Comparison of ENCODE assay signal across 14 cellular contexts in genomic region chr18:58789856-58790255, GRCh38.
DNase-seq lines count a peak whose midpoint lies in the region; ATAC-seq and TF ChIP-seq lines count a peak whose summit lies in the region.
"Had no signal": no experiment of that assay in that cellular context is flagged by ENCODE, and none has a peak within 500 bp of the region (broad histone marks: within the 10 kb centered on the region; RNA-seq: fewer than 3 reads in every experiment).

No MANE protein-coding gene starts in this region.

- DNase-seq in heart right ventricle (peak; percentile 23 to 44), cardiac septum (ENCODE audit: low spot score) (no peak), left cardiac atrium (peak; percentile 48), neuronal stem cell (ENCODE audit: low spot score) (no peak), vagina (ENCODE audit: extremely low spot score in 2 of 2) (no peak), DMS153 (lab: John Stamatoyannopoulos, UW) (no peak), NCI-H82 treated with DMSO at 0.1 percent for 48 hours (lab: John Stamatoyannopoulos, UW; ENCODE audit: unreplicated experiment) (no peak), GM13976 (ENCODE audit: low spot score) (no peak)
- DNase-seq: ACHN; activated CD4-positive, alpha-beta T cell treated with anti-CD3 and anti-CD28 coated beads, Interleukin-2, amount 10 ng/mL, durations not matched to agents 7 days and 5 days; body of pancreas; DMS 273 treated with DMSO at 0.1 percent for 48 hours; MV-4-11; naive thymus-derived CD4-positive, alpha-beta T cell had no signal

- H3K9me3 ChIP-seq in heart right ventricle: no peaks in the 10 kb centered on the region
- no peaks in the 10 kb centered on the region for H3K9me3 ChIP-seq in neuronal stem cell (replicated peaks in 1 of 2; ENCODE audit: control insufficient read depth in 2 of 2, insufficient read depth in 1 of 2, low read depth in 1 of 2, low read length in 2 of 2)
- H3K9me3 ChIP-seq in vagina: no peaks in the 10 kb centered on the region
- H3K9me3 ChIP-seq: body of pancreas had no signal

- H3K4me2 ChIP-seq in neuronal stem cell (ENCODE audit: insufficient read depth, low read length, poor library complexity, severe bottlenecking): no peak overlapping the region

- peak overlapping the region; percentile 81 for H3K18ac ChIP-seq in neuronal stem cell (ENCODE audit: low read length)

- in situ Hi-C loops in GM13976 (cut with MboI; ENCODE audit: low sequenced_read_pairs, unreplicated experiment): loop anchor here (5.0 kb wide), 1 partner anchor 272 kb away; no protein-coding TSS in a partner anchor

- H2AK5ac ChIP-seq in neuronal stem cell (ENCODE audit: low read depth, low read length): peak overlapping the region; percentile 77

- H2BK15ac ChIP-seq in neuronal stem cell (ENCODE audit: low read length): no peak overlapping the region

- H4K8ac ChIP-seq in neuronal stem cell (ENCODE audit: low read depth, low read length): no peak overlapping the region

- H2BK5ac ChIP-seq in neuronal stem cell (ENCODE audit: low read length): no peak overlapping the region

- H3K27ac ChIP-seq in heart right ventricle: peak overlapping the region; percentile 9 to 86 (median 71)
- H3K27ac ChIP-seq in neuronal stem cell (replicated peaks; ENCODE audit: low read length): peak overlapping the region; percentile 65
- H3K27ac ChIP-seq in vagina: peak overlapping the region; percentile 81

- H3K4me1 ChIP-seq in heart right ventricle (peaks cover 2 to 47% (median 31%) of the 10 kb centered on the region in 9 donors), neuronal stem cell (ENCODE audit: control insufficient read depth in 2 of 2, insufficient read depth in 1 of 2, low read depth in 1 of 2, low read length in 2 of 2) (peaks cover 22 to 27% of the 10 kb centered on the region in 2 donors), vagina (peaks cover 38% of the 10 kb centered on the region)

- H3K27me3 ChIP-seq in heart right ventricle (no peaks in the 10 kb centered on the region), neuronal stem cell (ENCODE audit: control insufficient read depth in 3 of 3, insufficient read depth in 3 of 3, low read depth in 1 of 3, low read length in 3 of 3) (no peaks in the 10 kb centered on the region), vagina (no peaks in the 10 kb centered on the region)
- H3K27me3 ChIP-seq: body of pancreas had no signal

- TF ChIP-seq CTCF in heart right ventricle (IDR thresholded peaks at IDR 0.05): no peak
- TF ChIP-seq CTCF in vagina (IDR thresholded peaks at IDR 0.05): no peak
- TF ChIP-seq CTCF in GM13976 (IDR thresholded peaks at IDR 0.05; ENCODE audit: borderline replicate concordance, control extremely low read depth, extremely low read depth, insufficient read depth, missing control alignments): no peak

- intact Hi-C loops in heart right ventricle (cut with DNase I) (loop anchor here in 6 of 10 donors (5.0 to 10.0 kb wide), 8 partner anchors 52 to 205 kb away; partner anchors contain the start of gene ZNF532 (in 2 of the 6)), cardiac septum (cut with DNase I) (loop anchor here (5.0 kb wide), 2 partner anchors 57 to 72 kb away; partner anchors contain the start of gene ZNF532), left cardiac atrium (cut with DNase I) (loop anchor here (5.0 to 10.0 kb wide), 4 partner anchors 52 to 205 kb away; partner anchors contain the start of gene ZNF532 (in 1 of the 2)), vagina (cut with DNase I) (no loop called here)

- peak overlapping the region; percentile 36 for H2BK12ac ChIP-seq in neuronal stem cell (ENCODE audit: low read length)

- ATAC-seq in heart right ventricle (peak in 5 of 8 donors; percentile 16 to 52 (median 34)), left cardiac atrium (no peak)
- ATAC-seq: naive thymus-derived CD4-positive, alpha-beta T cell had no signal

- no peak overlapping the region for H3K23ac ChIP-seq in neuronal stem cell (ENCODE audit: low read depth, low read length, poor library complexity)

- no peak overlapping the region for H3K4me3 ChIP-seq in heart right ventricle
- peak overlapping the region in 1 of 2 donors; percentile 25 for H3K4me3 ChIP-seq in neuronal stem cell (ENCODE audit: low read length in 2 of 2)
- no peak overlapping the region for H3K4me3 ChIP-seq in vagina
- H3K4me3 ChIP-seq: body of pancreas had no signal

- H3K14ac ChIP-seq in neuronal stem cell (ENCODE audit: low read length): no peak overlapping the region

- no peaks in the 10 kb centered on the region for H3K79me1 ChIP-seq in neuronal stem cell (ENCODE audit: low read depth, low read length)

- H3K36me3 ChIP-seq in heart right ventricle: no peaks in the 10 kb centered on the region
- H3K36me3 ChIP-seq in neuronal stem cell (replicated peaks in 1 of 2; ENCODE audit: control insufficient read depth in 2 of 2, insufficient read depth in 2 of 2, low read length in 2 of 2): no peaks in the 10 kb centered on the region
- H3K36me3 ChIP-seq in vagina: no peaks in the 10 kb centered on the region

- 54 to 70% methylated on average over 5 of the region's 5 CpGs for WGBS in heart right ventricle, 2 donors
- WGBS in neuronal stem cell (ENCODE audit: extremely low coverage in 2 of 2, insufficient read length in 2 of 2, insufficient replicate concordance in 1 of 2), 2 donors: no CpG with 5 or more reads among the region's 5 CpGs

- H2AFZ ChIP-seq in neuronal stem cell (ENCODE audit: low read length): peak overlapping the region; percentile 80

- no peak overlapping the region for H3K9ac ChIP-seq in neuronal stem cell (ENCODE audit: low read depth, low read length, poor library complexity)

- H4K91ac ChIP-seq in neuronal stem cell (ENCODE audit: low read depth, low read length, poor library complexity): no peak overlapping the region

- no peak overlapping the region for H2BK120ac ChIP-seq in neuronal stem cell (ENCODE audit: low read depth, low read length)

- no peak for TF ChIP-seq POLR2A in vagina (IDR thresholded peaks at IDR 0.05)

- no peak overlapping the region for H3K4ac ChIP-seq in neuronal stem cell (ENCODE audit: low read length)

Comparison
In these comparisons a context has a peak if more than half of its experiments do, and no peak if none do; other contexts are left out.
1. ATAC-seq: peak in heart right ventricle (5 of 8); none in left cardiac atrium (0 of 2).
2. DNase-seq: peak in heart right ventricle (2 of 2) and left cardiac atrium (single experiment); none in cardiac septum (single experiment), neuronal stem cell (single experiment), vagina (0 of 2), DMS153 (single experiment), NCI-H82 treated with DMSO at 0.1 percent for 48 hours (single experiment) and GM13976 (single experiment).
3. Peak in every context shown above with its lines, with median percentiles within 50 percentile points of each other: H3K27ac ChIP-seq.